Comparison of ENCODE assay signal across 8 cellular contexts in the genomic region with DNA sequence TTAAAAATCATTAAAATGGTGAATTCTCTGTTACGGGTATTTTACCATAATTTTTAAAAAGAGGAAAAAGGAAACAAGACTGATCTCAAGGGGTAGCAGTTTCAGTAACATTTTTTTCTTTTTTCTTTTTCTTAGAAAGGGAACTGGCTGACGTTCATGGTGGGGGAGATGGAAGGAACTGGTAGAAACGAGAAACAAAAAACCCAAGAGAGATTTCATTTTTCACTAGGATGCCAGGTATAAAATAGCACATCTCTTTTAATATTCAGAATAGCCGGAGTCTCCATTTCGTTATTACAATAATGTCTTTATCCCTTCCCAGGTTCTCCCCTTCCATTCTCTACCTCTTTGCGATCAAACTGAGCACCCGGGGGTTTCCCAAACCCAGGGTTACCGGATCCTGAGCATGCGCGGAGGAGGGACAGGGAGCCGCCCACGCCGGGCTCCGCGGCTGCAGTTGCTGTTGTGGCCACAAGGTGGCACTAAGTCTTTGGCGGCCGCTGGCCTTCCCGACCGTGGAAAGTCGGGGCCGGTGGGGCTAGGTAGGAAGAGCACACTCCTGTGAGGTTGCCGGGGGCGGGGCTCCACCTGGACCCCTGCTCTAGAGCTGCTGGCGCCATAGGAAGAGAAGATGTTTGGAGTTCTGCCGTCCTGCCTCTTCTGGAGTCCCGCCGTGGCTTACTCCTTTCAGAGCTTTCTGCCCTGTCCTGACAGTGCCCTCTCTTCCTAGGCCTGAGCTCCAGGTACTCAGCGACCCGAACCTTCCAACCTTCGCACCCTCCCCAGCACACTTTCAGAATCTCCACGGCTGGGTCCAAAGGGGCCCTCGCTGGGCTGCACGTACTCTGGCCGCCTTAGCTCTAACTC.
DNase-seq lines count a peak whose midpoint lies in the region; FAIRE-seq and TF ChIP-seq lines count a peak whose summit lies in the region.

No MANE protein-coding gene starts in this region.

- H2BK12ac ChIP-seq in H9 (ENCODE audit: insufficient read length, low read depth, low read length), result no peak overlapping the region

- H3K56ac ChIP-seq in H9 (ENCODE audit: insufficient read length, low read depth, low read length), result no peak overlapping the region

- no peak overlapping the region for H2BK120ac ChIP-seq in H9 (ENCODE audit: low read depth, low read length, poor library complexity, severe bottlenecking)

- no peaks in the 10 kb centered on the region for H3K4me1 ChIP-seq in H9 (ENCODE audit: insufficient read depth, low read length)
- no peaks in the 10 kb centered on the region for H3K4me1 ChIP-seq in astrocyte (ENCODE audit: insufficient read depth, low read length)

- H2BK20ac ChIP-seq in H9 (ENCODE audit: low read depth, low read length, poor library complexity, severe bottlenecking), result no peak overlapping the region

- H3K18ac ChIP-seq in H9 (ENCODE audit: insufficient read length, low read depth, low read length), result no peak overlapping the region

- H3K4me1 Mint-ChIP-seq in H9 (peaks cover 6 to 7% of the 10 kb centered on the region in 2 experiments), astrocyte (ENCODE audit: low read depth, unreplicated experiment) (peaks cover 2% of the 10 kb centered on the region)

- TF ChIP-seq CTCF in GM06990 (IDR thresholded peaks at IDR 0.05; ENCODE audit: insufficient read depth, low read length, poor library complexity, severe bottlenecking) (peak; percentile 99), H9 (conservative IDR thresholded peaks at IDR 0.05) (peak; percentile 99), LNCaP clone FGC (IDR thresholded peaks at IDR 0.05; ENCODE audit: control insufficient read depth, extremely low read depth, insufficient read depth) (peak; percentile 90), astrocyte (IDR thresholded peaks at IDR 0.05; ENCODE audit: insufficient read depth, low read depth, low read length) (peak; percentile 86), retinal pigment epithelial cell (conservative IDR thresholded peaks at IDR 0.05; ENCODE audit: low read depth, low read length) (peak; percentile 96)

- H3K4me2 ChIP-seq in H9 (ENCODE audit: insufficient read depth, insufficient read length, low read length) (no peak overlapping the region), astrocyte (ENCODE audit: low read length) (peak overlapping the region; percentile 82)

- H4K8ac ChIP-seq in H9 (replicated peaks; ENCODE audit: insufficient read length, low read depth, low read length), result no peak overlapping the region

- no peaks in the 10 kb centered on the region for H3K9me3 Mint-ChIP-seq in H9
- H3K9me3 Mint-ChIP-seq in astrocyte (ENCODE audit: unreplicated experiment), result peaks cover 3% of the 10 kb centered on the region

- H3K79me2 ChIP-seq in H9 (ENCODE audit: insufficient read depth, low read length) (no peaks in the 10 kb centered on the region), astrocyte (ENCODE audit: insufficient read depth, low read length) (no peaks in the 10 kb centered on the region)

- H3K4me3 ChIP-seq in GM06990 (replicated peaks; ENCODE audit: low read depth, low read length) (peak overlapping the region; percentile 53), LNCaP clone FGC (ENCODE audit: low read depth, low read length) (peak overlapping the region; percentile 28), astrocyte (ENCODE audit: insufficient read depth, low read depth, low read length) (peak overlapping the region; percentile 44), retinal pigment epithelial cell (ENCODE audit: low read length) (peak overlapping the region; percentile 28)

- H3K27ac ChIP-seq in H9 (ENCODE audit: insufficient read length, low read depth, low read length) (no peak overlapping the region), astrocyte (ENCODE audit: low read depth, low read length) (no peak overlapping the region)

- H3K27me3 Mint-ChIP-seq in H9 (ENCODE audit: low read depth) (peaks cover 4% of the 10 kb centered on the region), astrocyte (ENCODE audit: low read depth, unreplicated experiment) (peaks cover 16% of the 10 kb centered on the region)

- WGBS in H9 (ENCODE audit: extremely low coverage, insufficient read length, low lambda C conversion rate), result no CpG with 5 or more reads among the region's 34 CpGs

- H3K9ac ChIP-seq in H9 (ENCODE audit: extremely low read depth, insufficient read length, low read length) (no peak overlapping the region), astrocyte (ENCODE audit: low read length) (peak overlapping the region; percentile 15)

- H3K4ac ChIP-seq in H9 (ENCODE audit: low read depth, low read length), result no peak overlapping the region

- no peak overlapping the region for H3K23ac ChIP-seq in H9 (ENCODE audit: insufficient read length, low read depth, low read length)

- no peak overlapping the region for H2BK5ac ChIP-seq in H9 (ENCODE audit: insufficient read length, low read length)

- no peak overlapping the region for H3K14ac ChIP-seq in H9 (ENCODE audit: insufficient read depth, low read length)

- H4K20me1 ChIP-seq in H9 (ENCODE audit: control insufficient read depth, insufficient read depth, insufficient read length), result no peaks in the 10 kb centered on the region
- no peaks in the 10 kb centered on the region for H4K20me1 ChIP-seq in astrocyte (ENCODE audit: insufficient read depth, low read length)

- no peak overlapping the region for H2BK15ac ChIP-seq in H9 (ENCODE audit: low read depth, low read length)

- H2AFZ ChIP-seq in H9 (ENCODE audit: low read length), result peak overlapping the region; percentile 60
- H2AFZ ChIP-seq in astrocyte (ENCODE audit: low read depth, low read length), result peak overlapping the region; percentile 44

- H3K79me1 ChIP-seq in H9 (ENCODE audit: insufficient read depth, low read depth, low read length, poor library complexity, severe bottlenecking), result no peaks in the 10 kb centered on the region

- H4K5ac ChIP-seq in H9 (ENCODE audit: insufficient read length, low read depth, low read length), result no peak overlapping the region

- no peak overlapping the region for H4K91ac ChIP-seq in H9 (ENCODE audit: insufficient read length, low read depth, low read length)

- no peak for FAIRE-seq in astrocyte (lab: Jason Lieb, UNC)

- peak; percentile 84 for DNase-seq in GM06990 (ENCODE audit: extremely low read depth, insufficient read length)
- peak; percentile 92 for DNase-seq in H9
- DNase-seq in LNCaP clone FGC (ENCODE audit: low read depth), result no peak
- peak; percentile 58 for DNase-seq in T-helper 22 cell (ENCODE audit: low read depth)
- peak; percentile 11 for DNase-seq in astrocyte (ENCODE audit: low read depth)
- peak in 50 of 51 donors; percentile 16 to 83 (median 58) for DNase-seq in hypothalamus (lab: John Stamatoyannopoulos, UW)
- no peak for DNase-seq in retinal pigment epithelial cell (ENCODE audit: low read depth)
- DNase-seq in cortex of kidney (lab: John Stamatoyannopoulos, UW), result no peak

- H3K36me3 ChIP-seq in GM06990 (ENCODE audit: control insufficient read depth, insufficient read depth, low read length) (no peaks in the 10 kb centered on the region), astrocyte (ENCODE audit: insufficient read depth, low read length) (no peaks in the 10 kb centered on the region)

- H3K36me3 Mint-ChIP-seq in H9 (ENCODE audit: insufficient read depth in 1 of 3, low read depth in 3 of 3) (no peaks in the 10 kb centered on the region; a peak in 1 of 7 replicates), astrocyte (ENCODE audit: low read depth, unreplicated experiment) (no peaks in the 10 kb centered on the region)

- H3K4me3 Mint-ChIP-seq in H9, result peak overlapping the region; percentile 11 to 56; a peak in 4 of 5 replicates
- H3K4me3 Mint-ChIP-seq in astrocyte (ENCODE audit: unreplicated experiment), result peak overlapping the region; percentile 77

- H3K23me2 ChIP-seq in H9 (ENCODE audit: insufficient read length, low read depth, low read length, poor library complexity, severe bottlenecking), result no peaks in the 10 kb centered on the region

- no peak overlapping the region for H3T11ph ChIP-seq in H9 (ENCODE audit: low read length)

- H3K9me3 ChIP-seq in H9 (ENCODE audit: control insufficient read depth, low read depth, low read length) (no peaks in the 10 kb centered on the region), astrocyte (ENCODE audit: insufficient read depth, low read depth, low read length) (no peaks in the 10 kb centered on the region)

- H3K27ac Mint-ChIP-seq in H9 (no peak overlapping the region), astrocyte (ENCODE audit: unreplicated experiment) (no peak overlapping the region)

- no peak overlapping the region for H2AK5ac ChIP-seq in H9 (ENCODE audit: insufficient read length, low read length)

- H3K27me3 ChIP-seq in GM06990 (replicated peaks; ENCODE audit: control insufficient read depth, insufficient read depth, low read length) (no peaks in the 10 kb centered on the region), H9 (ENCODE audit: insufficient read depth, low read length) (no peaks in the 10 kb centered on the region), astrocyte (ENCODE audit: insufficient read depth, low read length) (no peaks in the 10 kb centered on the region)

Comparison
In these comparisons a context has a peak if more than half of its experiments do, and no peak if none do; other contexts are left out.
1. DNase-seq: peak in GM06990 (single experiment), H9 (single experiment), T-helper 22 cell (single experiment), astrocyte (single experiment) and hypothalamus (50 of 51); none in LNCaP clone FGC (single experiment), retinal pigment epithelial cell (single experiment) and cortex of kidney (single experiment).
2. Peak in every context shown above with its lines, with median percentiles within 50 percentile points of each other: H3K4me3 ChIP-seq and CTCF ChIP-seq.